ENCODE assay signal across 8 cellular contexts in the genomic region with DNA sequence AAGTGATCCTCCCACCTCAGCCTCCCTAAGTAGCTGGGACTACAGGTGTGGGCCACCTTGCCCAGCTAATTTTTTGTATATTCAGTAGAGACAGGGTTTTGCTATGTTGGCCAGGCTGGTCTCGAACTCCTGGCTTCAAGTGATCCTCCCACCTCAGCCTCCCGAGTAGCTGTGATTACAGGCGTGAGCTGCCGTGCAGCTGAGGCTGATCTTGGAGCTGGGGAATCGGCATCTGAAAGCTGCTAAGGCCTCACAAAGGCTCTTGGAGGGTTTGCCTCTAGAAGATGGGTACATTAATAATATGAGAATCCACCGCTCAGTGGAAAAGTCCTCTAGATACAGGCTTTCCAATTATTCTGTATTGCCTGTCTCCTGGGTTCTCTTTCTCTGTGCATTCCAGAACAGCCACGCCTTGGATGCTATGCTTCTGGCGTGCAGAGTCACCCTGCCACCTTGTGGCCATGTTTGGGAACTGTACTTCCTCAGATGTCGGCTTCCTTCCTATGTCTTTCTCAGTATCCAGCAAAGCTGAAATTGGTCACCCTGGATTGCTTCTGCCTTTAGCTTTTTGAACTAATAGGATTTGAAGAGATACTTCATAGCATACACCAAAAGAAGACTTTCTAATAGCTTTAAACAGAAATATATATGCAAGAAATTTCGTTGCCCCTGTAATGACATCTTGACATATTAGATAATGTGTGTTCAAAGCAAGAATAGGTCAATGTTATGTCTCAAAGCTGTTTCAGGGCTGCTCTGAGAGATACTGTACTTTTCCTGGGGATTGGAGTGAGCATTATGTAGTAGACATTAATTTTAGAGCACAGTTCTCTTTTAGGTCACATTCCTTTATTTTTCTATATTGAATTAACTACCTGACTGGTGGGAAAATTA. TPM values are rescaled to one million over a fixed set of nuclear protein-coding genes. Genes with fewer than 3 reads are reported as not detected.
DNase-seq lines count a peak whose midpoint lies in the region; ATAC-seq and FAIRE-seq lines count a peak whose summit lies in the region.

No MANE protein-coding gene starts in this region.

- H3K27me3 ChIP-seq in BLaER1, result no peaks in the 10 kb centered on the region
- no peaks in the 10 kb centered on the region for H3K27me3 ChIP-seq in mesenchymal stem cell (ENCODE audit: control insufficient read depth in 1 of 2, insufficient read depth in 1 of 2, low read length in 2 of 2)

- H3K4me2 ChIP-seq in BLaER1 (peak overlapping the region; percentile 6; the same call in 1 of the 2 replicates), mesenchymal stem cell (ENCODE audit: low read length, poor library complexity, severe bottlenecking) (no peak overlapping the region)

- no peak overlapping the region for H4K8ac ChIP-seq in mesenchymal stem cell (ENCODE audit: low read length)

- no peak overlapping the region for H2BK120ac ChIP-seq in mesenchymal stem cell (ENCODE audit: low read depth, low read length)

- H2AK5ac ChIP-seq in mesenchymal stem cell (ENCODE audit: low read length, severe bottlenecking), result no peak overlapping the region

- H3K4ac ChIP-seq in mesenchymal stem cell (ENCODE audit: low read depth in 1 of 2, low read length in 2 of 2), result no peak overlapping the region

- no peak overlapping the region for H2BK15ac ChIP-seq in mesenchymal stem cell (ENCODE audit: low read depth, poor library complexity, severe bottlenecking)

- no peak overlapping the region for H3K4me3 ChIP-seq in BLaER1
- H3K4me3 ChIP-seq in mesenchymal stem cell (ENCODE audit: insufficient read depth in 1 of 2, low read depth in 1 of 2, low read length in 2 of 2), result no peak overlapping the region

- H3K4me1 ChIP-seq in BLaER1, result peaks cover 14% of the 10 kb centered on the region; the same call in 1 of the 2 replicates
- peaks cover 2% of the 10 kb centered on the region for H3K4me1 ChIP-seq in mesenchymal stem cell (ENCODE audit: control insufficient read depth, insufficient read depth, low read depth, low read length)

- peak; percentile 31 for DNase-seq in GM19239 (ENCODE audit: insufficient read length, low spot score)
- DNase-seq in NCI-H82 (lab: John Stamatoyannopoulos, UW), result peak; percentile 82
- peak; percentile 79 to 85 for DNase-seq in activated CD4-positive, alpha-beta T cell treated with anti-CD3 and anti-CD28 coated beads, Interleukin-2, amount 50 U/mL, for 48 hours
- peak; percentile 56 for DNase-seq in effector CD8-positive, alpha-beta T cell (lab: John Stamatoyannopoulos, UW)
- DNase-seq in mesenchymal stem cell, result peak; percentile 76
- peak; percentile 34 to 53 for DNase-seq in stimulated activated CD8-positive, alpha-beta memory T cell treated with anti-CD3 and anti-CD28 coated beads, Interleukin-2, amount 100 ng/mL, for 1 hour (ENCODE audit: low read depth in 2 of 2)

- H4K20me1 ChIP-seq in BLaER1, result no peaks in the 10 kb centered on the region

- no peak overlapping the region for H2AFZ ChIP-seq in mesenchymal stem cell (ENCODE audit: low read depth, low read length)

- H3K36me3 ChIP-seq in BLaER1 (no peaks in the 10 kb centered on the region), mesenchymal stem cell (ENCODE audit: control insufficient read depth in 1 of 2, insufficient read depth in 2 of 2, low read depth in 1 of 2, low read length in 2 of 2) (no peaks in the 10 kb centered on the region)

- H2BK5ac ChIP-seq in mesenchymal stem cell (ENCODE audit: low read depth, low read length, poor library complexity, severe bottlenecking), result no peak overlapping the region

- H3K23ac ChIP-seq in mesenchymal stem cell (ENCODE audit: low read length in 2 of 2), result no peak overlapping the region

- H3K27ac ChIP-seq in BLaER1 (no peak overlapping the region), mesenchymal stem cell (ENCODE audit: low read length, poor library complexity, severe bottlenecking) (no peak overlapping the region)

- H3K9me3 ChIP-seq in BLaER1 (no peaks in the 10 kb centered on the region; the same call in 1 of the 2 replicates), mesenchymal stem cell (ENCODE audit: control insufficient read depth, low read length) (no peaks in the 10 kb centered on the region)

- peak; percentile 84 for ATAC-seq in HG03469 (IDR thresholded peaks at IDR 0.05; ENCODE audit: unreplicated experiment)

- H2BK12ac ChIP-seq in mesenchymal stem cell (ENCODE audit: low read length in 2 of 2), result no peak overlapping the region

- peaks cover 8% of the 10 kb centered on the region for H3K79me1 ChIP-seq in mesenchymal stem cell (replicated peaks; ENCODE audit: low read length, poor library complexity, severe bottlenecking)

- no peak overlapping the region for H3K14ac ChIP-seq in mesenchymal stem cell (ENCODE audit: low read length in 2 of 2)

- H3K9ac ChIP-seq in BLaER1 (no peak overlapping the region), mesenchymal stem cell (ENCODE audit: low read length) (peak overlapping the region; percentile 51)

- no peak overlapping the region for H4K91ac ChIP-seq in mesenchymal stem cell (ENCODE audit: low read length)

- 44% methylated on average over 9 of the region's 10 CpGs for WGBS in mesenchymal stem cell

- H3K18ac ChIP-seq in mesenchymal stem cell (ENCODE audit: low read depth in 1 of 2, low read length in 2 of 2), result no peak overlapping the region

- FAIRE-seq in GM19239 (lab: Jason Lieb, UNC), result peak; percentile 97

RNA-seq across cellular contexts. Expression of gene SYT16, which starts 25.1 kb away (rescaled TPM):
- polyA plus RNA-seq in mesenchymal stem cell (2013, experiment 1 of 2), result 0.11 TPM
- 0.25 TPM for polyA plus RNA-seq in mesenchymal stem cell (2013, experiment 2 of 2)

Comparison
In these comparisons a context has a peak if more than half of its experiments do, and no peak if none do; other contexts are left out.
1. DNase-seq: peak in every context shown above with its lines; median percentile 82 in NCI-H82; 82 in activated CD4-positive, alpha-beta T cell treated with anti-CD3 and anti-CD28 coated beads, Interleukin-2, amount 50 U/mL, for 48 hours; 76 in mesenchymal stem cell; 56 in effector CD8-positive, alpha-beta T cell; 44 in stimulated activated CD8-positive, alpha-beta memory T cell treated with anti-CD3 and anti-CD28 coated beads, Interleukin-2, amount 100 ng/mL, for 1 hour; 31 in GM19239.